In genomic region chr13:33543631-33544030, GRCh38 we compare ENCODE assay signal across 8 cellular contexts.
DNase-seq lines count a peak whose midpoint lies in the region; ATAC-seq and TF ChIP-seq lines count a peak whose summit lies in the region.

No MANE protein-coding gene starts in this region.

- H3K4me1 ChIP-seq in BLaER1 treated with 17β-estradiol and CSF1 and Interleukin-3, amounts not matched to agents 10 nM and 100 nM: peaks cover 23 to 65% (median 34%) of the 10 kb centered on the region in 10 experiments
- H3K4me1 ChIP-seq in HUES64 (ENCODE audit: insufficient read depth, low read length) (peaks cover 43% of the 10 kb centered on the region), thoracic aorta (ENCODE audit: control insufficient read depth in 1 of 2, low read depth in 2 of 2) (peaks cover 20 to 31% of the 10 kb centered on the region in 2 donors)

- H3K27ac Mint-ChIP-seq in activated naive CD8-positive, alpha-beta T cell: peak overlapping the region; percentile 100

- ATAC-seq in thoracic aorta (ENCODE audit: insufficient number of reproducible peaks, low FRiP score, low read depth) (no peak), HG03280 (IDR thresholded peaks at IDR 0.05; ENCODE audit: unreplicated experiment) (no peak)

- no peaks in the 10 kb centered on the region for H3K27me3 Mint-ChIP-seq in activated naive CD8-positive, alpha-beta T cell

- peak overlapping the region; percentile 96 to 99 (median 97) for H3K27ac ChIP-seq in BLaER1 treated with 17β-estradiol and CSF1 and Interleukin-3, amounts not matched to agents 10 nM and 100 nM
- peak overlapping the region; percentile 99 for H3K27ac ChIP-seq in HUES64 (ENCODE audit: low read depth, low read length)
- peak overlapping the region; percentile 97 to 99 for H3K27ac ChIP-seq in thoracic aorta

- DNase-seq in left kidney (ENCODE audit: low read depth, low spot score) (peak; percentile 48), thoracic aorta (ENCODE audit: low spot score) (no peak), EL (no peak), cerebellum (ENCODE audit: low spot score) (no peak)

- peaks cover 3% of the 10 kb centered on the region for H3K36me3 Mint-ChIP-seq in activated naive CD8-positive, alpha-beta T cell

- H3K9me3 ChIP-seq in BLaER1 treated with 17β-estradiol and CSF1 and Interleukin-3, amounts not matched to agents 10 nM and 100 nM (replicated peaks in 1 of 11): no peaks in the 10 kb centered on the region; a peak in 2 of 22 replicates
- H3K9me3 ChIP-seq in HUES64 (ENCODE audit: insufficient read depth, low read depth, low read length): no peaks in the 10 kb centered on the region
- H3K9me3 ChIP-seq in thoracic aorta: no peaks in the 10 kb centered on the region

- peak overlapping the region; percentile 69 to 87 (median 83) for H3K4me2 ChIP-seq in BLaER1 treated with 17β-estradiol and CSF1 and Interleukin-3, amounts not matched to agents 10 nM and 100 nM

- no peak for TF ChIP-seq CTCF in thoracic aorta (IDR thresholded peaks at IDR 0.05)

- H3K36me3 ChIP-seq in BLaER1 treated with 17β-estradiol and CSF1 and Interleukin-3, amounts not matched to agents 10 nM and 100 nM: no peaks in the 10 kb centered on the region
- H3K36me3 ChIP-seq in HUES64 (ENCODE audit: insufficient read depth, low read length): no peaks in the 10 kb centered on the region
- no peaks in the 10 kb centered on the region for H3K36me3 ChIP-seq in thoracic aorta

- peak overlapping the region; percentile 89 to 95 (median 92) for H3K9ac ChIP-seq in BLaER1 treated with 17β-estradiol and CSF1 and Interleukin-3, amounts not matched to agents 10 nM and 100 nM
- H3K9ac ChIP-seq in HUES64 (ENCODE audit: low read depth, low read length): peak overlapping the region; percentile 91

- no peaks in the 10 kb centered on the region for H3K27me3 ChIP-seq in BLaER1 treated with 17β-estradiol and CSF1 and Interleukin-3, amounts not matched to agents 10 nM and 100 nM
- H3K27me3 ChIP-seq in HUES64 (ENCODE audit: insufficient read depth, low read length): no peaks in the 10 kb centered on the region
- H3K27me3 ChIP-seq in thoracic aorta (replicated peaks; ENCODE audit: insufficient read depth): no peaks in the 10 kb centered on the region

- no peaks in the 10 kb centered on the region for H4K20me1 ChIP-seq in BLaER1 treated with 17β-estradiol and CSF1 and Interleukin-3, amounts not matched to agents 10 nM and 100 nM

- WGBS in HUES64: 70% methylated on average over 2 of the region's 2 CpGs

- H3K4me3 Mint-ChIP-seq in activated naive CD8-positive, alpha-beta T cell: peak overlapping the region; percentile 94

- H3K4me3 ChIP-seq in BLaER1 treated with 17β-estradiol and CSF1 and Interleukin-3, amounts not matched to agents 10 nM and 100 nM: peak overlapping the region; percentile 49 to 68 (median 57); a peak in 15 of 20 replicates
- H3K4me3 ChIP-seq in HUES64 (ENCODE audit: low read length) (peak overlapping the region; percentile 83), thoracic aorta (peak overlapping the region; percentile 82)

- H3K4me1 Mint-ChIP-seq in activated naive CD8-positive, alpha-beta T cell (ENCODE audit: low read depth): peaks cover 58% of the 10 kb centered on the region

- H3K9me3 Mint-ChIP-seq in activated naive CD8-positive, alpha-beta T cell (ENCODE audit: low read depth): peaks cover 6% of the 10 kb centered on the region
